22 cellular contexts compared by ENCODE assay signal in genomic region chr2:162256621-162257020, GRCh38. TPM values are rescaled to one million over a fixed set of nuclear protein-coding genes. Genes with fewer than 3 reads are reported as not detected.
DNase-seq lines count a peak whose midpoint lies in the region; ATAC-seq, FAIRE-seq and TF ChIP-seq lines count a peak whose summit lies in the region.
"Had no signal": no experiment of that assay in that cellular context is flagged by ENCODE, and none has a peak within 500 bp of the region (broad histone marks: within the 10 kb centered on the region; RNA-seq: fewer than 3 reads in every experiment).

No MANE protein-coding gene starts in this region.

- no peak for TF ChIP-seq EP300 in sigmoid colon (IDR thresholded peaks at IDR 0.05)

- DNase-seq in EH (ENCODE audit: low read depth) (peak; percentile 47), RPMI7951 (ENCODE audit: low read depth) (peak; percentile 48), sigmoid colon (no peak), adrenal gland (no peak), glutamatergic neuron (no peak), D721Med (ENCODE audit: insufficient read length, low spot score) (no peak)
- DNase-seq in stimulated activated CD4-positive, alpha-beta T cell treated with anti-CD3 and anti-CD28 coated beads, Interleukin-4, amount 100 ng/mL, for 1 hour: no peak
- DNase-seq: activated CD4-positive, alpha-beta T cell treated with anti-CD3 and anti-CD28 coated beads, Interleukin-2, amount 50 U/mL, for 48 hours; activated naive CD4-positive, alpha-beta T cell treated with anti-CD3 and anti-CD28 coated beads for 36 hours; body of pancreas; cortex of kidney; H7; NCI-H2081; NCI-H510A treated with DMSO at 0.1 percent for 48 hours; SHP77; stimulated activated naive B cell treated with anti-CD40 and anti-IgM and Interleukin-4, amounts not matched to agents 10 μg/mL and 1 μg/mL and 100 μg/mL, for 72 hours; WERI-Rb-1 had no signal

- no peaks in the 10 kb centered on the region for H3K36me3 Mint-ChIP-seq in glutamatergic neuron (ENCODE audit: unreplicated experiment)
- H3K36me3 Mint-ChIP-seq: IgD-negative memory B cell, type B pancreatic cell had no signal

- no peaks in the 10 kb centered on the region for H3K9me3 ChIP-seq in sigmoid colon
- no peaks in the 10 kb centered on the region for H3K9me3 ChIP-seq in adrenal gland (replicated peaks in 1 of 3)
- H3K9me3 ChIP-seq: body of pancreas had no signal

- TF ChIP-seq CTCF in sigmoid colon (IDR thresholded peaks at IDR 0.05) (no peak), adrenal gland (IDR thresholded peaks at IDR 0.05) (no peak), glutamatergic neuron (IDR thresholded peaks at IDR 0.05; ENCODE audit: partially characterized antibody, unreplicated experiment) (no peak), D721Med (IDR thresholded peaks at IDR 0.05; ENCODE audit: insufficient read depth, missing control alignments) (no peak)

- H3K27me3 ChIP-seq in sigmoid colon (no peaks in the 10 kb centered on the region), adrenal gland (no peaks in the 10 kb centered on the region)
- H3K27me3 ChIP-seq: body of pancreas had no signal

- no peak for FAIRE-seq in D721Med (lab: Jason Lieb, UNC)
- FAIRE-seq: islet of Langerhans had no signal

- H3K9me3 Mint-ChIP-seq in glutamatergic neuron (ENCODE audit: unreplicated experiment): no peaks in the 10 kb centered on the region
- H3K9me3 Mint-ChIP-seq: activated naive CD4-positive, alpha-beta T cell treated with anti-CD3 and anti-CD28 coated beads for 36 hours; IgD-negative memory B cell; T-helper 1 cell treated with Interleukin-12 subunit alpha and Interleukin-12 subunit beta and Interleukin-4 antibody, amounts not matched to agents 30 μg/mL and 1 μg/mL, for 36 hours; type B pancreatic cell had no signal

- peak overlapping the region in 3 of 4 donors; percentile 36 to 70 (median 54) for H3K27ac ChIP-seq in sigmoid colon
- no peak overlapping the region for H3K27ac ChIP-seq in adrenal gland
- H3K27ac ChIP-seq: body of pancreas, WERI-Rb-1 had no signal

- H3K4me1 ChIP-seq in sigmoid colon (peaks cover 0 to 28% (median 19%) of the 10 kb centered on the region in 4 donors), adrenal gland (replicated peaks in 1 of 2) (no peaks in the 10 kb centered on the region)
- H3K4me1 ChIP-seq: body of pancreas had no signal

- intact Hi-C loops in sigmoid colon (cut with DNase I) (loop anchor here (5.0 kb wide), 1 partner anchor 34 kb away; no protein-coding TSS in a partner anchor), adrenal gland (cut with DNase I) (no loop called here)

- no peak for TF ChIP-seq POLR2A in sigmoid colon (IDR thresholded peaks at IDR 0.05)
- no peak for TF ChIP-seq POLR2A in adrenal gland (IDR thresholded peaks at IDR 0.05)

- no peak overlapping the region for H3K4me3 Mint-ChIP-seq in glutamatergic neuron (ENCODE audit: unreplicated experiment)
- H3K4me3 Mint-ChIP-seq: activated naive CD4-positive, alpha-beta T cell treated with anti-CD3 and anti-CD28 coated beads for 36 hours; IgD-negative memory B cell; stimulated activated naive B cell treated with anti-CD40 and anti-IgM and Interleukin-4, amounts not matched to agents 10 μg/mL and 1 μg/mL and 100 μg/mL, for 72 hours; T-helper 1 cell treated with Interleukin-12 subunit alpha and Interleukin-12 subunit beta and Interleukin-4 antibody, amounts not matched to agents 30 μg/mL and 1 μg/mL, for 36 hours; type B pancreatic cell had no signal

- peak; percentile 26 for ATAC-seq in esophagus mucosa
- ATAC-seq: body of pancreas; stimulated activated naive B cell treated with anti-CD40 and anti-IgM and Interleukin-4, amounts not matched to agents 10 μg/mL and 1 μg/mL and 100 μg/mL, for 72 hours had no signal

- WGBS in sigmoid colon, 2 donors: 81 to 86% methylated on average over 2 of the region's 2 CpGs
- 67 to 82% (median 78%) methylated on average over 2 of the region's 2 CpGs for WGBS in adrenal gland, 4 donors

- H3K36me3 ChIP-seq in sigmoid colon: no peaks in the 10 kb centered on the region
- H3K36me3 ChIP-seq in adrenal gland (replicated peaks in 1 of 2): no peaks in the 10 kb centered on the region
- H3K36me3 ChIP-seq: WERI-Rb-1 had no signal

- H3K27me3 Mint-ChIP-seq in glutamatergic neuron (ENCODE audit: unreplicated experiment): peaks cover 3% of the 10 kb centered on the region
- H3K27me3 Mint-ChIP-seq: type B pancreatic cell had no signal

- no peak overlapping the region for H3K4me3 ChIP-seq in sigmoid colon
- H3K4me3 ChIP-seq in adrenal gland: no peak overlapping the region
- H3K4me3 ChIP-seq: body of pancreas had no signal

- no peak overlapping the region for H3K27ac Mint-ChIP-seq in glutamatergic neuron (ENCODE audit: unreplicated experiment)
- H3K27ac Mint-ChIP-seq: activated naive CD4-positive, alpha-beta T cell treated with anti-CD3 and anti-CD28 coated beads for 36 hours; IgD-negative memory B cell; stimulated activated naive B cell treated with anti-CD40 and anti-IgM and Interleukin-4, amounts not matched to agents 10 μg/mL and 1 μg/mL and 100 μg/mL, for 72 hours; T-helper 1 cell treated with Interleukin-12 subunit alpha and Interleukin-12 subunit beta and Interleukin-4 antibody, amounts not matched to agents 30 μg/mL and 1 μg/mL, for 36 hours; type B pancreatic cell had no signal

- H3K4me1 Mint-ChIP-seq in glutamatergic neuron (ENCODE audit: low read depth, unreplicated experiment): no peaks in the 10 kb centered on the region

RNA-seq across cellular contexts. Expression of gene FAP, which starts 13.4 kb away (rescaled TPM):
- total RNA-seq in RPMI7951 (2014; rRNA removed; shearing (Covaris generic)): 142 and 170 TPM in 2 replicates
- total RNA-seq in esophagus mucosa (1.3 TPM), sigmoid colon (10 to 100 TPM; 12.7 to 35.7 (median 22.4) TPM), adrenal gland (1 to 10 TPM in 1 of 8 donors, under 1 TPM in 6, not detected in 1; 0.18 to 2.4 (median 0.46) TPM), glutamatergic neuron (ENCODE audit: unreplicated experiment) (not detected)
- polyA plus RNA-seq in sigmoid colon (1 to 10 TPM in 1 of 3 donors, not detected in 2; 2.2 TPM), adrenal gland (1 to 10 TPM in 2 of 3 donors, under 1 TPM in 1; 0.64 to 2.5 (median 1.4) TPM)
- total RNA-seq: activated naive CD4-positive, alpha-beta T cell treated with anti-CD3 and anti-CD28 coated beads for 36 hours; H7 had no signal
- polyA plus RNA-seq: IgD-negative memory B cell had no signal

Comparison
In these comparisons a context has a peak if more than half of its experiments do, and no peak if none do; other contexts are left out.
1. DNase-seq: peak in EH (single experiment) and RPMI7951 (single experiment); none in sigmoid colon (single experiment), stimulated activated CD4-positive, alpha-beta T cell treated with anti-CD3 and anti-CD28 coated beads, Interleukin-4, amount 100 ng/mL, for 1 hour (single experiment), adrenal gland (0 of 7), glutamatergic neuron (single experiment) and D721Med (single experiment).
2. H3K27ac ChIP-seq: peak in sigmoid colon (3 of 4); none in adrenal gland (0 of 5).